Comparison of ENCODE assay signal across 3 cellular contexts in genomic region chr2:110154828-110155227, GRCh38. TPM values are rescaled to one million over a fixed set of nuclear protein-coding genes. Genes with fewer than 3 reads are reported as not detected.
"Had no signal": no experiment of that assay in that cellular context is flagged by ENCODE, and none has a peak within 500 bp of the region (broad histone marks: within the 10 kb centered on the region; RNA-seq: fewer than 3 reads in every experiment).

No MANE protein-coding gene starts in this region.

RNA-seq across cellular contexts. Expression of gene MALL, which starts 39.2 kb away (rescaled TPM):
- total RNA-seq: activated naive CD4-positive, alpha-beta T cell treated with anti-CD3 and anti-CD28 coated beads, Interleukin-2, amount 50 U/mL, for 72 hours; activated naive CD8-positive, alpha-beta T cell treated with anti-CD3 and anti-CD28 coated beads, Interleukin-2, amount 10 ng/mL, durations not matched to agents 7 days and 5 days had no signal
- polyA plus RNA-seq: cardiac muscle cell had no signal
